5 cellular contexts compared by ENCODE assay signal in the genomic region with DNA sequence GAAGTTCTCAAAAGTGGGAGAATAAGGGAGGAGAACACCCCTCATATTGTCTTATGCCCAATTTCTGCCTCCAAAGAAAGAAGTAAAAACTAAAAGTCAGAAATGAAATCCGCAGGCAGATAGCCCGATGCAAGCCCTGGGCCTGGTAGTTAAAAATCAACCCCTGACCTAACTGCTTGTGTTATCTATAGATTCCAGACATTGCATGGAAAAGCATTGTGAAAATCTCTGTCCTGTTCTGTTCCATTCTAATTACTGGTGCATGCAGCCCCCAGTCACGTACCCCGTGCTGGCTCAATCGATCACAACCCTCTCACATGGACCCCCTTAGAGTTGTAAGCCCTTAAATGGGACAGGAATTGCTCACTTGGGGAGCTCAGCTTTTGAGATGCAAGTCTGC. TPM values are rescaled to one million over a fixed set of nuclear protein-coding genes. Genes with fewer than 3 reads are reported as not detected.
"Had no signal": no experiment of that assay in that cellular context is flagged by ENCODE, and none has a peak within 500 bp of the region (broad histone marks: within the 10 kb centered on the region; RNA-seq: fewer than 3 reads in every experiment).

No MANE protein-coding gene starts in this region.

RNA-seq across cellular contexts. Expression of gene OR2AT4, which starts 50.0 kb away (rescaled TPM):
- total RNA-seq: GM23338, H1, H9, HT-29, IMR-90 had no signal
- polyA plus RNA-seq: GM23338, H1, IMR-90 had no signal
